ENCODE assay signal across 8 cellular contexts in the genomic region with DNA sequence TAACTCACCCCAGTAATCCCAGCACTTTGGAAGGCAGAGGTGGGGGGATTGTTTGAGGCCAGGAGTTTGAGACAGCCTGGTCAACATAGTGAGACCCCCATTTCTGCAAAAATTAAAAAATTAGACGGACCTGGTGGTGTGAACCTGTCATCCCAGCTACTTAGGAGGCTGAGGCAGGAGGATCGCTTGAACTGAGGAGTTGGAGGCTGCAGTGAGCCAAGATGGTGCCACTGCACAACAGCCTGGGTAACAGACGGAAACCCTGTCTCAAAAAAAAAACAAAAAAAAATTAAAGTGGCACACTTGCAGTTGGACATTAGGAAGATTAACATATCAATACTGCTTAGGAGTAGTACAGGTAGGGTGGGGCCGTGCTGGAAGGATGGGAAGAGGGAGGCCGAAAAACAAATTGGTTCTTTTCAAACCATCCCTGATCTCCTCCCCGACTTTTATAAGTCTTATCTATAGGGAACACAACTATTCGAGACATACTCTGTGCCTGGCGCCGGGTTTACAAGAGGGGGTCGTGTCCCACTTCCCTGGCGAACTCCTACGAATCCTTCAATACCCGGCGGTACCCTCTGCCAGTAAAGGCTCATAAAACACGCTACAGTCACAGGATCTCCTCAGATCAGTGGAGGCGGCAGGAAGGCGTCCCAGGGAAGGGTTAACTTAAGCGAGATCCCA. TPM values are rescaled to one million over a fixed set of nuclear protein-coding genes. Genes with fewer than 3 reads are reported as not detected.
DNase-seq lines count a peak whose midpoint lies in the region; ATAC-seq, FAIRE-seq and TF ChIP-seq lines count a peak whose summit lies in the region.

No MANE protein-coding gene starts in this region.

- intact Hi-C loops in A673 (cut with micrococcal nuclease; ENCODE audit: unreplicated experiment): no loop called here

- no peak for TF ChIP-seq RAD21 in Ishikawa (IDR thresholded peaks at IDR 0.05; ENCODE audit: low read depth)

- ATAC-seq in GM21786 (IDR thresholded peaks at IDR 0.05; ENCODE audit: unreplicated experiment): no peak

- TF ChIP-seq CTCF in A673 (conservative IDR thresholded peaks at IDR 0.05; ENCODE audit: low read depth, low read length): no peak
- no peak for TF ChIP-seq CTCF in bronchial epithelial cell (IDR thresholded peaks at IDR 0.05; ENCODE audit: insufficient read depth, low read length, severe bottlenecking)

- no peak for DNase-seq in A673 (ENCODE audit: low spot score)
- no peak for DNase-seq in bronchial epithelial cell (ENCODE audit: low read depth)
- no peak for DNase-seq in NCI-H187 treated with DMSO at 0.1 percent for 48 hours (lab: John Stamatoyannopoulos, UW)
- DNase-seq in CD1c-positive myeloid dendritic cell (ENCODE audit: extremely low spot score): no peak
- DNase-seq in NCI-H2029 (lab: John Stamatoyannopoulos, UW): no peak

- H3K9me3 ChIP-seq in A673 (ENCODE audit: low read depth, low read length, poor library complexity, severe bottlenecking): no peaks in the 10 kb centered on the region
- H3K9me3 ChIP-seq in mucosa of stomach (ENCODE audit: control insufficient read depth, low read length): no peaks in the 10 kb centered on the region

- H3K27me3 ChIP-seq in A673 (replicated peaks; ENCODE audit: insufficient read depth, low read depth, low read length, poor library complexity) (no peaks in the 10 kb centered on the region), bronchial epithelial cell (ENCODE audit: control insufficient read depth, insufficient read depth, low read length) (no peaks in the 10 kb centered on the region), mucosa of stomach (ENCODE audit: control insufficient read depth, insufficient read depth, low read length) (no peaks in the 10 kb centered on the region)

- CTCF ChIA-PET in A673 (lab: Charles Lee): no interaction called here

- peaks cover 3% of the 10 kb centered on the region for H3K36me3 ChIP-seq in A673 (ENCODE audit: insufficient read depth, low read length, poor library complexity, severe bottlenecking)
- peaks cover 3% of the 10 kb centered on the region for H3K36me3 ChIP-seq in bronchial epithelial cell (ENCODE audit: control insufficient read depth, insufficient read depth, low read length)
- H3K36me3 ChIP-seq in mucosa of stomach (ENCODE audit: control insufficient read depth, insufficient read depth, low read length): no peaks in the 10 kb centered on the region

- H3K4me3 ChIP-seq in A673 (ENCODE audit: low read depth, low read length, poor library complexity, severe bottlenecking) (peak overlapping the region; percentile 63), bronchial epithelial cell (ENCODE audit: low read depth, low read length) (peak overlapping the region; percentile 61), mucosa of stomach (ENCODE audit: low read length) (peak overlapping the region; percentile 74)

- FAIRE-seq in bronchial epithelial cell (lab: Jason Lieb, UNC): no peak

- TSS peak; percentile 75 for BruUV-seq in A673 (replicated peaks; lab: Mats Ljungman, UMichigan)

- H3K9ac ChIP-seq in mucosa of stomach (ENCODE audit: low read length): peak overlapping the region; percentile 78

- H3K4me1 ChIP-seq in A673 (ENCODE audit: insufficient read depth, low read length, poor library complexity, severe bottlenecking) (peaks cover 9% of the 10 kb centered on the region), mucosa of stomach (ENCODE audit: control insufficient read depth, insufficient read depth, low read length) (peaks cover 17% of the 10 kb centered on the region)

- POLR2A ChIA-PET in A673 (lab: Charles Lee; ENCODE audit: low non-redundant PET): no interaction called here

- H3K27ac ChIP-seq in A673 (ENCODE audit: low read depth, low read length, poor library complexity, severe bottlenecking): peak overlapping the region; percentile 94

- no peak for TF ChIP-seq EP300 in Ishikawa (IDR thresholded peaks at IDR 0.05; ENCODE audit: borderline replicate concordance)

TF ChIP-seq in Ishikawa, 13 proteins besides CTCF, POLR2A, EP300 and RAD21:
- no peak for TF ChIP-seq CEBPB (IDR thresholded peaks at IDR 0.05)
- TF ChIP-seq, protein P1, sequence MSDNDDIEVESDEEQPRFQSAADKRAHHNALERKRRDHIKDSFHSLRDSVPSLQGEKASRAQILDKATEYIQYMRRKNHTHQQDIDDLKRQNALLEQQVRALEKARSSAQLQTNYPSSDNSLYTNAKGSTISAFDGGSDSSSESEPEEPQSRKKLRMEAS (IDR thresholded peaks at IDR 0.05): peak; percentile 6
TF ChIP-seq in Ishikawa: peak in this region for 1.

RNA-seq across cellular contexts. Expression of a gene that starts 0.6 kb away (rescaled TPM):
- total RNA-seq in A673 (2021): 97.3 and 98.8 TPM in 2 replicates
- 16.9 and 22.9 TPM in 2 replicates for total RNA-seq in bronchial epithelial cell

RNA-seq across cellular contexts. Expression of a gene that starts 0.9 kb away (rescaled TPM):
- 20.2 and 22.2 TPM in 2 replicates for total RNA-seq in A673 (2021)
- 2.4 and 2.9 TPM in 2 replicates for total RNA-seq in bronchial epithelial cell

RNA-seq across cellular contexts. Expression of a gene that starts 8.2 kb away (rescaled TPM):
- total RNA-seq in A673 (2021): 3.0 and 3.1 TPM in 2 replicates
- 1.2 and 1.6 TPM in 2 replicates for total RNA-seq in bronchial epithelial cell

RNA-seq across cellular contexts. Expression of a gene that starts 17.1 kb away (rescaled TPM):
- total RNA-seq in A673 (2021) (24.0 and 25.1 TPM in 2 replicates), bronchial epithelial cell (13.3 and 22.6 TPM in 2 replicates)

RNA-seq across cellular contexts. Expression of a gene that starts 17.3 kb away (rescaled TPM):
- total RNA-seq in A673 (2021) (399 and 418 TPM in 2 replicates), bronchial epithelial cell (15.9 and 46.1 TPM in 2 replicates)
